Comparison of ENCODE assay signal across 9 cellular contexts in the genomic region with DNA sequence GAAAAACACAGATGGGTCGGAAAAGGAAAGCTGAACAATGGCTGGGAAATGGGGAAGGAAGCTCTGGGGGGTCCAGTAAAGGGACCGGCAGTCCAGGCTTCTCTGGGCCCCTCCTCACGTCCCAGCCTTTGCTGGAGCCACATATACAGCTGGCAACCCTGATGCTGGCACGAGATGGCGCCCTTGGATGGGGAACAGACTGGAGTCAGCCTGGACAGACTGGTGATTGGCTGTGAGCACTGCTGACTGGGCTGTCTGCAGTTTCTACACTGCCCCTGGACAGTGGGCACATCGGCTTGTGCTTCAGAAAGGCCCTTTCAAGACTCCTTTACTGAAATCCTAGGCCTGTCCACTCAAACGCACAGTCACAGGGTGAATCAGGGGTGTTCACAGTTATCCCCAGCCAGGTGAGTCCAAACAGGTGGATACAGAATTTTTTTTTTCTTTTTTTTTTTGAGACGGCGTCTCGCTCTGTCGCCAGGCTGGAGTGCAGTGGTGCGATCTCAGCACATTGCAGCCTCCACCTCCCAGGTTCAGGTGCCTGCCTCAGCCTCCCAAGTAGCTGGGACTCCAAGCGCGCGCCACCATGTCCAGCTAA. TPM values are rescaled to one million over a fixed set of nuclear protein-coding genes. Genes with fewer than 3 reads are reported as not detected.
A peak's percentile ranks its signal among the peaks of the same experiment; 100 is the strongest.
DNase-seq lines count a peak whose midpoint lies in the region; TF ChIP-seq lines count a peak whose summit lies in the region.
"Had no signal": no experiment of that assay in that cellular context is flagged by ENCODE, and none has a peak within 500 bp of the region (broad histone marks: within the 10 kb centered on the region; RNA-seq: fewer than 3 reads in every experiment).

No MANE protein-coding gene starts in this region.

- TF ChIP-seq CTCF in AG09319 (IDR thresholded peaks at IDR 0.05; ENCODE audit: low read depth, low read length) (peak; percentile 92), colonic mucosa (IDR thresholded peaks at IDR 0.05) (peak; percentile 58), liver (IDR thresholded peaks at IDR 0.05; ENCODE audit: low read depth, low read length, missing input control) (peak; percentile 92)

- DNase-seq in AG09319 (ENCODE audit: extremely low read depth, low read depth): peak; percentile 28
- DNase-seq in GOT3 (lab: John Stamatoyannopoulos, UW): peak; percentile 35
- peak; percentile 87 for DNase-seq in NCI-H2227 treated with DMSO at 0.1 percent for 48 hours (lab: John Stamatoyannopoulos, UW)
- peak; percentile 32 for DNase-seq in activated CD4-positive, alpha-beta T cell treated with anti-CD3 and anti-CD28 coated beads for 1 hour
- peak; percentile 80 for DNase-seq in colonic mucosa
- DNase-seq in stimulated activated CD4-positive, alpha-beta T cell treated with anti-CD3 and anti-CD28 coated beads, TNF-alpha, amount 100 ng/mL, for 24 hours (ENCODE audit: low read depth in 3 of 3): peak in 2 of 3 experiments; percentile 12 to 55
- no peak for DNase-seq in NCI-H1048 (lab: John Stamatoyannopoulos, UW)

- intact Hi-C loops in colonic mucosa (cut with DNase I): loop anchor here (1.0 kb wide), 1 partner anchor 221 kb away; no protein-coding TSS in a partner anchor

- H3K27me3 ChIP-seq in colonic mucosa: peaks cover 6% of the 10 kb centered on the region
- H3K27me3 ChIP-seq in liver (ENCODE audit: control insufficient read depth in 4 of 4, insufficient read depth in 4 of 4, low read length in 3 of 4): peaks cover 0 to 2% (median 0%) of the 10 kb centered on the region in 4 donors

- WGBS in liver: 51% methylated on average over 15 of the region's 15 CpGs

- H3K27ac ChIP-seq in colonic mucosa (no peak overlapping the region), liver (ENCODE audit: low read depth in 1 of 2, low read length in 2 of 2) (no peak overlapping the region)
- H3K27ac ChIP-seq: neutrophil had no signal

- peak; percentile 99 for TF ChIP-seq RAD21 in liver (IDR thresholded peaks at IDR 0.05)

- H3K4me1 ChIP-seq in colonic mucosa: no peaks in the 10 kb centered on the region
- peaks cover 0 to 4% (median 2%) of the 10 kb centered on the region in 4 donors for H3K4me1 ChIP-seq in liver (ENCODE audit: control insufficient read depth in 4 of 4, insufficient read depth in 4 of 4, low read length in 3 of 4)

- H3K4me3 ChIP-seq in colonic mucosa: no peak overlapping the region
- H3K4me3 ChIP-seq in liver (ENCODE audit: low read depth in 1 of 3, low read length in 3 of 3): no peak overlapping the region

- H3K9me3 ChIP-seq in colonic mucosa: no peaks in the 10 kb centered on the region
- no peaks in the 10 kb centered on the region for H3K9me3 ChIP-seq in liver (ENCODE audit: control insufficient read depth in 4 of 4, low read length in 3 of 4)
- H3K9me3 ChIP-seq: neutrophil had no signal

- H3K9ac ChIP-seq in colonic mucosa (ENCODE audit: low read depth in 2 of 2, low read length in 2 of 2): no peak overlapping the region
- no peak overlapping the region for H3K9ac ChIP-seq in liver (ENCODE audit: low read depth in 1 of 2, low read length in 2 of 2)

- H3K36me3 ChIP-seq in colonic mucosa (no peaks in the 10 kb centered on the region), liver (ENCODE audit: control insufficient read depth in 4 of 4, insufficient read depth in 3 of 4, low read depth in 1 of 4, low read length in 3 of 4) (no peaks in the 10 kb centered on the region)
- H3K36me3 ChIP-seq: neutrophil had no signal

TF ChIP-seq in liver, 16 proteins besides CTCF, POLR2A, EP300 and RAD21:
- TF ChIP-seq YY1 (IDR thresholded peaks at IDR 0.05): no peak
- TF ChIP-seq, protein P1, sequence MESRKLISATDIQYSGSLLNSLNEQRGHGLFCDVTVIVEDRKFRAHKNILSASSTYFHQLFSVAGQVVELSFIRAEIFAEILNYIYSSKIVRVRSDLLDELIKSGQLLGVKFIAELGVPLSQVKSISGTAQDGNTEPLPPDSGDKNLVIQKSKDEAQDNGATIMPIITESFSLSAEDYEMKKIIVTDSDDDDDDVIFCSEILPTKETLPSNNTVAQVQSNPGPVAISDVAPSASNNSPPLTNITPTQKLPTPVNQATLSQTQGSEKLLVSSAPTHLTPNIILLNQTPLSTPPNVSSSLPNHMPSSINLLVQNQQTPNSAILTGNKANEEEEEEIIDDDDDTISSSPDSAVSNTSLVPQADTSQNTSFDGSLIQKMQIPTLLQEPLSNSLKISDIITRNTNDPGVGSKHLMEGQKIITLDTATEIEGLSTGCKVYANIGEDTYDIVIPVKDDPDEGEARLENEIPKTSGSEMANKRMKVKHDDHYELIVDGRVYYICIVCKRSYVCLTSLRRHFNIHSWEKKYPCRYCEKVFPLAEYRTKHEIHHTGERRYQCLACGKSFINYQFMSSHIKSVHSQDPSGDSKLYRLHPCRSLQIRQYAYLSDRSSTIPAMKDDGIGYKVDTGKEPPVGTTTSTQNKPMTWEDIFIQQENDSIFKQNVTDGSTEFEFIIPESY (IDR thresholded peaks at IDR 0.05): no peak
- TF ChIP-seq FOXA2 (IDR thresholded peaks at IDR 0.05): no peak
- TF ChIP-seq, protein P2, sequence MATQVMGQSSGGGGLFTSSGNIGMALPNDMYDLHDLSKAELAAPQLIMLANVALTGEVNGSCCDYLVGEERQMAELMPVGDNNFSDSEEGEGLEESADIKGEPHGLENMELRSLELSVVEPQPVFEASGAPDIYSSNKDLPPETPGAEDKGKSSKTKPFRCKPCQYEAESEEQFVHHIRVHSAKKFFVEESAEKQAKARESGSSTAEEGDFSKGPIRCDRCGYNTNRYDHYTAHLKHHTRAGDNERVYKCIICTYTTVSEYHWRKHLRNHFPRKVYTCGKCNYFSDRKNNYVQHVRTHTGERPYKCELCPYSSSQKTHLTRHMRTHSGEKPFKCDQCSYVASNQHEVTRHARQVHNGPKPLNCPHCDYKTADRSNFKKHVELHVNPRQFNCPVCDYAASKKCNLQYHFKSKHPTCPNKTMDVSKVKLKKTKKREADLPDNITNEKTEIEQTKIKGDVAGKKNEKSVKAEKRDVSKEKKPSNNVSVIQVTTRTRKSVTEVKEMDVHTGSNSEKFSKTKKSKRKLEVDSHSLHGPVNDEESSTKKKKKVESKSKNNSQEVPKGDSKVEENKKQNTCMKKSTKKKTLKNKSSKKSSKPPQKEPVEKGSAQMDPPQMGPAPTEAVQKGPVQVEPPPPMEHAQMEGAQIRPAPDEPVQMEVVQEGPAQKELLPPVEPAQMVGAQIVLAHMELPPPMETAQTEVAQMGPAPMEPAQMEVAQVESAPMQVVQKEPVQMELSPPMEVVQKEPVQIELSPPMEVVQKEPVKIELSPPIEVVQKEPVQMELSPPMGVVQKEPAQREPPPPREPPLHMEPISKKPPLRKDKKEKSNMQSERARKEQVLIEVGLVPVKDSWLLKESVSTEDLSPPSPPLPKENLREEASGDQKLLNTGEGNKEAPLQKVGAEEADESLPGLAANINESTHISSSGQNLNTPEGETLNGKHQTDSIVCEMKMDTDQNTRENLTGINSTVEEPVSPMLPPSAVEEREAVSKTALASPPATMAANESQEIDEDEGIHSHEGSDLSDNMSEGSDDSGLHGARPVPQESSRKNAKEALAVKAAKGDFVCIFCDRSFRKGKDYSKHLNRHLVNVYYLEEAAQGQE (IDR thresholded peaks at IDR 0.05): no peak
- no peak for TF ChIP-seq HNF4G (IDR thresholded peaks at IDR 0.05)
- no peak for TF ChIP-seq NR2F2 (IDR thresholded peaks at IDR 0.05)
- no peak for TF ChIP-seq GABPA (IDR thresholded peaks at IDR 0.05 in 1 of 2, conservative IDR thresholded peaks at IDR 0.05 in 1 of 2)
- no peak for TF ChIP-seq MAX (IDR thresholded peaks at IDR 0.05)
- TF ChIP-seq ATF3 (IDR thresholded peaks at IDR 0.05): no peak
- TF ChIP-seq HNF4A (conservative IDR thresholded peaks at IDR 0.05): no peak
- TF ChIP-seq EGR1 (IDR thresholded peaks at IDR 0.05; ENCODE audit: low read depth in 2 of 2): no peak
- TF ChIP-seq FOXA1 (IDR thresholded peaks at IDR 0.05): no peak
- no peak for TF ChIP-seq TAF1 (conservative IDR thresholded peaks at IDR 0.05)
- no peak for TF ChIP-seq JUND (IDR thresholded peaks at IDR 0.05)
- TF ChIP-seq SP1 (IDR thresholded peaks at IDR 0.05): no peak

RNA-seq across cellular contexts. Expression of gene ZBTB40, which starts 31.1 kb away (rescaled TPM):
- total RNA-seq in colonic mucosa: 10 to 100 TPM; 11.2 to 16.2 TPM
- total RNA-seq in liver: 10 to 100 TPM in 1 of 2 donors, 1 to 10 TPM in 1; 7.1 to 11.2 TPM
- polyA plus RNA-seq in liver: 1 to 10 TPM; 2.1 to 2.2 TPM
